In the genomic region with DNA sequence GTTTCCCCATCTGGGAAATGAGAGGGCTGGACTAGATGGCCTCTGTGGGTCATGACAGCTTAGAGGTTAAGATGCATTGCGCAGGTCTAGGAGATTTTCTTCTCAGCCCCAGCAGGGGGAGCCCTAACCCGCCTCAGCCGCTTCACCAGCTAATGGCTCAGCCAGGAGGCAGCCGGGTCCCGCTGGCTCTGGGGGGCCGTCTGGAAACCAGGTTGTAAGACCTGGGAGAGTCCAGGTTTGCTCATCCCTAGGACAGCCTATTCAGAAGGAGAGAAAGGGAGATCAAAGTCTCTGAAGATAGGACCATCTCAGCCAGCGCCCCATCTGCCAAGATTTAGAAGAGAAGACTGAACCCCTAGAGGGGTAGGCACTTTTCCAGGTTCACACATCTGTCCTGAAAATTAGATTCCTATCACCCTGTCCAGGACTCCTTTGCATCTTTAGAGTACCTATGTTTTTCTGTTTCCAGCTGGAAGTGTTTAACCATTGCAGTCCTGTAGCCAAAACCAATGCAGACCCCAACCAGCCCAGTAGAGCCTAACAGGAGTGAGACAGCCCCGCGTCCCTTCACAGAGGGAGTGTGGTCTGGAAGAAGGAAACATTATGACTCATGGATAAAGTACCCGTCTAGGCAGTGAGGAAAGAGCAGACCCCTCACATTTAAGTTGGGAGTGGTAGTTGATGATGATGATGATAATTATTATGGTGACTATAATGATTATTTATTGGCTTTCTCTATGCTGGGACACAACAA, we compare ENCODE assay signal across 1 cellular context.
TF ChIP-seq lines count a peak whose summit lies in the region.

No MANE protein-coding gene starts in this region.

TF ChIP-seq in H1, 55 proteins besides CTCF, POLR2A, EP300 and RAD21:
- TF ChIP-seq YY1 (IDR thresholded peaks at IDR 0.05; ENCODE audit: low read depth, low read length), result 0 out of 2 replicates have a peak, but pooled peaks have one; percentile 66
- TF ChIP-seq, protein P1, sequence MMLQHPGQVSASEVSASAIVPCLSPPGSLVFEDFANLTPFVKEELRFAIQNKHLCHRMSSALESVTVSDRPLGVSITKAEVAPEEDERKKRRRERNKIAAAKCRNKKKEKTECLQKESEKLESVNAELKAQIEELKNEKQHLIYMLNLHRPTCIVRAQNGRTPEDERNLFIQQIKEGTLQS (IDR thresholded peaks at IDR 0.05; ENCODE audit: insufficient read depth, low read depth, low read length), result 0 out of 2 replicates have a peak, but pooled peaks have one; percentile 11
- TF ChIP-seq RBBP5 (IDR thresholded peaks at IDR 0.05; ENCODE audit: borderline replicate concordance, low read depth, low read length), result no peak
- TF ChIP-seq CHD1 (IDR thresholded peaks at IDR 0.05; ENCODE audit: low read depth, low read length), result no peak
- peak; percentile 53 for TF ChIP-seq TAF7 (optimal IDR thresholded peaks at IDR 0.05; ENCODE audit: borderline replicate concordance, low read depth, low read length)
- peak; percentile 34 for TF ChIP-seq NANOG (IDR thresholded peaks at IDR 0.05; ENCODE audit: insufficient read depth, low read depth, low read length, poor library complexity, severe bottlenecking)
- peak; percentile 21; the same call in 1 of the 2 replicates for TF ChIP-seq EGR1 (IDR thresholded peaks at IDR 0.05; ENCODE audit: borderline replicate concordance, low read depth, low read length)
